In genomic region chr1:231929311-231929710, GRCh38 we compare ENCODE assay signal across 9 cellular contexts.
A peak's percentile ranks its signal among the peaks of the same experiment; 100 is the strongest.
DNase-seq lines count a peak whose midpoint lies in the region; ATAC-seq, FAIRE-seq and TF ChIP-seq lines count a peak whose summit lies in the region.
"Had no signal": no experiment of that assay in that cellular context is flagged by ENCODE, and none has a peak within 500 bp of the region (broad histone marks: within the 10 kb centered on the region; RNA-seq: fewer than 3 reads in every experiment).

No MANE protein-coding gene starts in this region.

- TF ChIP-seq CTCF in AG10803 (conservative IDR thresholded peaks at IDR 0.05; ENCODE audit: low read length) (no peak), bronchial epithelial cell (IDR thresholded peaks at IDR 0.05; ENCODE audit: insufficient read depth, low read length, severe bottlenecking) (no peak), left lung (IDR thresholded peaks at IDR 0.05) (no peak)

- CTCF ChIA-PET in HEK293T (lab: Yijun Ruan, JAX): interaction anchor here (1.2 kb wide), 1 partner anchor 27 kb away, joined by 3 read pairs; no protein-coding TSS in a partner anchor

- no peaks in the 10 kb centered on the region for H3K27me3 ChIP-seq in bronchial epithelial cell (ENCODE audit: control insufficient read depth, insufficient read depth, low read length)
- H3K27me3 ChIP-seq in left lung: no peaks in the 10 kb centered on the region

- peaks cover 0 to 11% of the 10 kb centered on the region in 2 donors for H3K9me3 ChIP-seq in left lung

- FAIRE-seq in bronchial epithelial cell (lab: Jason Lieb, UNC): peak; percentile 81

- peaks cover 0 to 5% of the 10 kb centered on the region in 2 donors for H3K4me1 ChIP-seq in left lung

- DNase-seq in AG10803 (ENCODE audit: low read depth) (peak; percentile 72), NCI-H1105 (lab: John Stamatoyannopoulos, UW) (peak; percentile 49), bronchial epithelial cell (ENCODE audit: low read depth) (peak; percentile 97), left lung (no peak), HEK293T (ENCODE audit: extremely low spot score) (no peak), C1 segment of cervical spinal cord (lab: John Stamatoyannopoulos, UW) (no peak)
- no peak for DNase-seq in activated effector memory CD4-positive, alpha-beta T cell treated with anti-CD3 and anti-CD28 coated beads, Interleukin-2, amount 50 U/mL, for 16 hours

- POLR2A ChIA-PET in HEK293T (lab: Yijun Ruan, JAX): no interaction called here

- H3K36me3 ChIP-seq in bronchial epithelial cell (ENCODE audit: control insufficient read depth, insufficient read depth, low read length): no peaks in the 10 kb centered on the region
- H3K36me3 ChIP-seq in left lung: no peaks in the 10 kb centered on the region

- H3K27ac ChIP-seq in left lung: no peak overlapping the region

- intact Hi-C loops in left lung (cut with DNase I): no loop called here

- peak overlapping the region; percentile 17; the same call in 1 of the 2 replicates for H3K4me3 ChIP-seq in AG10803 (ENCODE audit: low read length)
- no peak overlapping the region for H3K4me3 ChIP-seq in bronchial epithelial cell (ENCODE audit: low read depth, low read length)
- no peak overlapping the region for H3K4me3 ChIP-seq in left lung

- peak; percentile 16 for ATAC-seq in left lung
- no peak for ATAC-seq in HG03135 (IDR thresholded peaks at IDR 0.05; ENCODE audit: unreplicated experiment)
- ATAC-seq: activated T-helper 17 cell treated with anti-CD3 and anti-CD28 coated beads, Interleukin-2, amount 50 U/mL, for 72 hours had no signal

TF ChIP-seq in HEK293T, 16 proteins besides CTCF, POLR2A, EP300 and RAD21:
- TF ChIP-seq LEF1 (IDR thresholded peaks at IDR 0.05; ENCODE audit: borderline replicate concordance): no peak
- TF ChIP-seq NFRKB (IDR thresholded peaks at IDR 0.05): no peak
- no peak for TF ChIP-seq ARNT (IDR thresholded peaks at IDR 0.05)
- TF ChIP-seq ZNF384 (IDR thresholded peaks at IDR 0.05): no peak
- TF ChIP-seq FOXA1 (IDR thresholded peaks at IDR 0.05): no peak
- TF ChIP-seq L3MBTL2 (conservative IDR thresholded peaks at IDR 0.05): no peak
- TF ChIP-seq SP1 (IDR thresholded peaks at IDR 0.05): no peak
- no peak for TF ChIP-seq SUZ12 (IDR thresholded peaks at IDR 0.05)
- TF ChIP-seq BHLHE40 (IDR thresholded peaks at IDR 0.05; ENCODE audit: borderline replicate concordance): no peak
- TF ChIP-seq FOXM1 (IDR thresholded peaks at IDR 0.05; ENCODE audit: borderline replicate concordance): no peak
- TF ChIP-seq ELF4 (IDR thresholded peaks at IDR 0.05): no peak
- no peak for TF ChIP-seq HDGF (IDR thresholded peaks at IDR 0.05; ENCODE audit: borderline replicate concordance)
- TF ChIP-seq FOXK2 (IDR thresholded peaks at IDR 0.05): no peak
- TF ChIP-seq TARDBP (IDR thresholded peaks at IDR 0.05): no peak
- TF ChIP-seq PKNOX1 (IDR thresholded peaks at IDR 0.05): no peak
- no peak for TF ChIP-seq CTBP1 (IDR thresholded peaks at IDR 0.05; ENCODE audit: borderline replicate concordance)
TF ChIP-seq in HEK293T: peak in this region for 0.

Comparison
In these comparisons a context has a peak if more than half of its experiments do, and no peak if none do; other contexts are left out.
1. DNase-seq: peak in AG10803 (single experiment), NCI-H1105 (single experiment) and bronchial epithelial cell (single experiment); none in left lung (0 of 2), HEK293T (single experiment), activated effector memory CD4-positive, alpha-beta T cell treated with anti-CD3 and anti-CD28 coated beads, Interleukin-2, amount 50 U/mL, for 16 hours (single experiment) and C1 segment of cervical spinal cord (0 of 14).